8 cellular contexts compared by ENCODE assay signal in the genomic region with DNA sequence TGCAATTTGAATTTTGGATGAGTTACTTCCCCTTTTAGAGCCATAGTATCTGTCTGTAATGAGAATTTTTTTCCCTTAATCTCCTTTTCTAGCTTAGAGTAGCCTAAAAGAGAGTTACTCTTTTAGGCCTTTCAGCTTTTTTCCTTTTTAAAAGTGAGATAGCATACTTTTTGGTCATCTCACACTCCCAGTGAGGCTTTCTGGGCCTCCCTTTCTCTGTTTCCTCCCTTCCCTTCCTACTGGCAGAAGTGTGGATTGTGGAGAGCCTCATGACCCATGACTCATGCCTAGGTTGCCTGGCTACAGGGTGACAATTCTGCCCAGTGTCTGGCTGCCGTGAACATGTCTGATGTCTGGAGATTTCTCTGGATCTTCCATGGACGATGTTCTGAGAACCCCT. TPM values are rescaled to one million over a fixed set of nuclear protein-coding genes. Genes with fewer than 3 reads are reported as not detected.
DNase-seq lines count a peak whose midpoint lies in the region; TF ChIP-seq lines count a peak whose summit lies in the region.

No MANE protein-coding gene starts in this region.

- CTCF ChIA-PET in SK-N-SH (lab: Yijun Ruan, JAX): no interaction called here

- POLR2A ChIA-PET in SK-N-SH (lab: Yijun Ruan, JAX): no interaction called here

- DNase-seq in ELR (ENCODE audit: low read depth): peak; percentile 91
- no peak for DNase-seq in SK-N-SH
- DNase-seq in glomerular visceral epithelial cell (ENCODE audit: extremely low spot score): peak; percentile 77
- DNase-seq in skeletal muscle cell (ENCODE audit: low read depth): peak; percentile 47
- no peak for DNase-seq in central memory CD4-positive, alpha-beta T cell
- no peak for DNase-seq in NK-92 (lab: John Stamatoyannopoulos, UW; ENCODE audit: unreplicated experiment)
- no peak for DNase-seq in NCI-H446 treated with DMSO at 0.1 percent for 48 hours (lab: John Stamatoyannopoulos, UW)
- no peak for DNase-seq in T-helper 9 cell

- peak overlapping the region; percentile 64 for H2AFZ ChIP-seq in SK-N-SH (ENCODE audit: low read depth)

- no peaks in the 10 kb centered on the region for H3K9me3 ChIP-seq in SK-N-SH

- TF ChIP-seq CTCF in SK-N-SH (IDR thresholded peaks at IDR 0.05): no peak

- H4K20me1 ChIP-seq in SK-N-SH (ENCODE audit: insufficient read depth): no peaks in the 10 kb centered on the region

- peaks cover 23% of the 10 kb centered on the region for H3K27me3 ChIP-seq in SK-N-SH (ENCODE audit: insufficient read depth)

- H3K4me3 ChIP-seq in SK-N-SH (ENCODE audit: low read depth in 2 of 2, low read length in 1 of 2): no peak overlapping the region
- no peak overlapping the region for H3K4me3 ChIP-seq in skeletal muscle cell (ENCODE audit: low read depth, low read length)

- TF ChIP-seq RAD21 in SK-N-SH (IDR thresholded peaks at IDR 0.05; ENCODE audit: low read length): no peak

- TF ChIP-seq EP300 in SK-N-SH (IDR thresholded peaks at IDR 0.05; ENCODE audit: borderline replicate concordance in 1 of 2, low read depth in 1 of 2, low read length in 1 of 2): no peak

- H3K4me2 ChIP-seq in SK-N-SH: peak overlapping the region; percentile 27; the same call in 1 of the 2 replicates

- H3F3A ChIP-seq in SK-N-SH (replicated peaks; ENCODE audit: insufficient read depth): no peaks in the 10 kb centered on the region

- WGBS in SK-N-SH (ENCODE audit: low lambda C conversion rate): 10% methylated on average over 2 of the region's 2 CpGs

- H3K4me1 ChIP-seq in SK-N-SH (ENCODE audit: control insufficient read depth in 1 of 2, insufficient read depth in 2 of 2, low read depth in 1 of 2, low read length in 1 of 2): no peaks in the 10 kb centered on the region; a peak in 1 of 4 replicates

- no peaks in the 10 kb centered on the region for H3K9me2 ChIP-seq in SK-N-SH

- H3K36me3 ChIP-seq in SK-N-SH (replicated peaks in 1 of 2; ENCODE audit: control insufficient read depth in 1 of 2, insufficient read depth in 2 of 2, low read length in 1 of 2): no peaks in the 10 kb centered on the region

- H3K79me2 ChIP-seq in SK-N-SH (ENCODE audit: insufficient read depth): no peaks in the 10 kb centered on the region

- H3K27ac ChIP-seq in SK-N-SH (ENCODE audit: low read depth in 2 of 2, low read length in 1 of 2): peak overlapping the region in 1 of 2 experiments; percentile 50; a peak in 1 of 4 replicates

- peak overlapping the region; percentile 43; the same call in 1 of the 2 replicates for H3K9ac ChIP-seq in SK-N-SH

TF ChIP-seq in SK-N-SH, 30 proteins besides CTCF, POLR2A, EP300 and RAD21:
- TF ChIP-seq FOSL2 (IDR thresholded peaks at IDR 0.05; ENCODE audit: borderline replicate concordance, low read depth) (peak; percentile 44; the same call in 1 of the 2 replicates), POLR2AphosphoS5 (IDR thresholded peaks at IDR 0.05; ENCODE audit: low read depth, low read length) (no peak)
- TF ChIP-seq, protein P1, sequence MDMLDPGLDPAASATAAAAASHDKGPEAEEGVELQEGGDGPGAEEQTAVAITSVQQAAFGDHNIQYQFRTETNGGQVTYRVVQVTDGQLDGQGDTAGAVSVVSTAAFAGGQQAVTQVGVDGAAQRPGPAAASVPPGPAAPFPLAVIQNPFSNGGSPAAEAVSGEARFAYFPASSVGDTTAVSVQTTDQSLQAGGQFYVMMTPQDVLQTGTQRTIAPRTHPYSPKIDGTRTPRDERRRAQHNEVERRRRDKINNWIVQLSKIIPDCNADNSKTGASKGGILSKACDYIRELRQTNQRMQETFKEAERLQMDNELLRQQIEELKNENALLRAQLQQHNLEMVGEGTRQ (IDR thresholded peaks at IDR 0.05; ENCODE audit: borderline replicate concordance, low read depth, low read length): no peak

RNA-seq across cellular contexts. Expression of gene KRT23, which starts 15.2 kb away (rescaled TPM):
- not detected in 2 replicates for polyA plus RNA-seq in SK-N-SH (2012; rRNA removed)
- not detected in 2 replicates for polyA plus RNA-seq in SK-N-SH (2012; cell fraction: cytosol; rRNA removed)
- not detected in 2 replicates for polyA plus RNA-seq in SK-N-SH (2012; cell fraction: nucleus; rRNA removed)

RNA-seq across cellular contexts. Expression of gene KRT20, which starts 37.2 kb away (rescaled TPM):
- polyA plus RNA-seq in SK-N-SH (2012; rRNA removed): not detected in 2 replicates
- polyA plus RNA-seq in SK-N-SH (2012; cell fraction: cytosol; rRNA removed): not detected in 2 replicates
- polyA plus RNA-seq in SK-N-SH (2012; cell fraction: nucleus; rRNA removed): not detected in 2 replicates

RNA-seq across cellular contexts. Expression of gene KRT39, which starts 44.5 kb away (rescaled TPM):
- polyA plus RNA-seq in SK-N-SH (2012; rRNA removed): not detected in 2 replicates
- not detected in 2 replicates for polyA plus RNA-seq in SK-N-SH (2012; cell fraction: cytosol; rRNA removed)
- not detected in 2 replicates for polyA plus RNA-seq in SK-N-SH (2012; cell fraction: nucleus; rRNA removed)

RNA-seq across cellular contexts. Expression of gene KRT12, which starts 55.2 kb away (rescaled TPM):
- polyA plus RNA-seq in SK-N-SH (2012; rRNA removed): not detected in 2 replicates
- polyA plus RNA-seq in SK-N-SH (2012; cell fraction: cytosol; rRNA removed): not detected in 2 replicates
- polyA plus RNA-seq in SK-N-SH (2012; cell fraction: nucleus; rRNA removed): not detected in 2 replicates

Comparison
In these comparisons a context has a peak if more than half of its experiments do, and no peak if none do; other contexts are left out.
1. DNase-seq: peak in ELR (single experiment), glomerular visceral epithelial cell (single experiment) and skeletal muscle cell (single experiment); none in SK-N-SH (single experiment), central memory CD4-positive, alpha-beta T cell (single experiment), NK-92 (single experiment), NCI-H446 treated with DMSO at 0.1 percent for 48 hours (single experiment) and T-helper 9 cell (single experiment).